ENCODE assay signal across 8 cellular contexts in the genomic region with DNA sequence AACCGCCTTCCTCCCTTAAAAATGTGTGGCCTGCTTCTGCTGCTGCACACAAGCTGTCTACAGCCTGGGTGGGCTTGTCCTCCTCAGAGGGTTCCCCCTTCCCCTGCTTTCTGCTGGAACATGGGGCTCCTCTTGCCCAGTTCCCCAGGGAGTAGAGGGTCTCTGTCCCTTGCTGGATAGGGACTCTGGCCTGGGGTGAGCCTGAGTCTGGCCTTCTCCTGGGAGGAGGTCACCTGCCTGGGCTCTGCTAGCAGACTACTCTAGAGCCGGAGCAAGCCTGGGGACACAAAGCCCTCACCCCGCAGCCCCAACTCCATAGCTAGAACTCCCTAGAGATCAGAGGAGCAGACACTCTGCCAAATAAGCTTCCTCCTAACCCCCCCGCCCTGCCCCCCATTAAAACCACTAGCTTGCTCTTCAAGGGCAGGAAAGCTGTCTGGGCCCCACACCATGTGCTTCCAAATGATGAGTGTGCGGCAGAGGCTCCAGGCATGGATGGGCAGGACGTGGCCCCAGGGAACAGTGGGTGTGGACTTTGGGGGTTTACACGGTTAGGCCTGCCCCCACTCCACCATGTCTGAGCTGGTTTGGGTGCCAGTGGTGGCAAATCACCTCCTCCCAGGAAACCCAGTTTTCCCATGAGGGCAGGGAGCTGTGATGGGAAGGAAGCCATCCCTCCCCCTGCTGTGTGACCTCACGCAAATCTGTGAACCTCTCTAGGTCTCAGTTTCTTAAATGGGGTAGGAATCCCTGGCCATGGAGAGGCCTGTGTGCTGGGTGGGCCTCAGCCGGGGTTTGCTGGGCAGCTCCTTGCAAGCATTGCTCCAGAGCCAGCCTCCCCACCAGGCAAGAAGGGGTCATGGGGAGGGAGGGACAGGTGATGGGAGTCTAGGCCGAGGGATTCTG. TPM values are rescaled to one million over a fixed set of nuclear protein-coding genes. Genes with fewer than 3 reads are reported as not detected.
A peak's percentile ranks its signal among the peaks of the same experiment; 100 is the strongest.
DNase-seq lines count a peak whose midpoint lies in the region; ATAC-seq and TF ChIP-seq lines count a peak whose summit lies in the region.

No MANE protein-coding gene starts in this region.

- intact Hi-C loops in breast epithelium (cut with DNase I; ENCODE audit: low total_unique reads), result no loop called here

- H3K36me3 ChIP-seq in DND-41 (ENCODE audit: insufficient read depth, low read length) (peaks cover 4% of the 10 kb centered on the region), breast epithelium (no peaks in the 10 kb centered on the region), osteoblast (ENCODE audit: insufficient read depth, low read length) (peaks cover 20% of the 10 kb centered on the region)

- peak; percentile 36 for ATAC-seq in DND-41 (ENCODE audit: insufficient read depth, low read depth)
- ATAC-seq in HG02678 (IDR thresholded peaks at IDR 0.05; ENCODE audit: unreplicated experiment), result no peak

- H3K27me3 ChIP-seq in DND-41 (ENCODE audit: insufficient read depth, low read length, poor library complexity) (no peaks in the 10 kb centered on the region), breast epithelium (no peaks in the 10 kb centered on the region), osteoblast (ENCODE audit: insufficient read depth, low read length) (no peaks in the 10 kb centered on the region)

- TF ChIP-seq CTCF in DND-41 (IDR thresholded peaks at IDR 0.05; ENCODE audit: borderline replicate concordance, extremely low read depth, low read length, poor library complexity, severe bottlenecking) (no peak), breast epithelium (IDR thresholded peaks at IDR 0.05) (no peak), osteoblast (IDR thresholded peaks at IDR 0.05; ENCODE audit: extremely low read depth, low read depth, low read length) (no peak)

- no peak overlapping the region for H3K9ac ChIP-seq in DND-41 (ENCODE audit: low read depth, low read length)

- no peak overlapping the region for H2AFZ ChIP-seq in DND-41 (ENCODE audit: low read depth, low read length)
- peak overlapping the region; percentile 43 for H2AFZ ChIP-seq in osteoblast (ENCODE audit: low read length)

- H3K9me3 ChIP-seq in DND-41 (ENCODE audit: insufficient read depth, low read length, severe bottlenecking) (no peaks in the 10 kb centered on the region), breast epithelium (no peaks in the 10 kb centered on the region), osteoblast (ENCODE audit: low read depth, low read length) (no peaks in the 10 kb centered on the region)

- H3K27ac ChIP-seq in DND-41 (ENCODE audit: low read length), result no peak overlapping the region
- H3K27ac ChIP-seq in breast epithelium, result peak overlapping the region; percentile 77 to 92
- H3K27ac ChIP-seq in osteoblast (ENCODE audit: low read depth, low read length), result peak overlapping the region; percentile 98

- no peak for TF ChIP-seq POLR2A in breast epithelium (IDR thresholded peaks at IDR 0.05)

- H3K4me3 ChIP-seq in DND-41 (ENCODE audit: low read depth in 1 of 2, low read length in 2 of 2) (no peak overlapping the region), breast epithelium (no peak overlapping the region), osteoblast (ENCODE audit: insufficient read depth, low read length) (peak overlapping the region; percentile 35)

- DNase-seq in DND-41, result peak; percentile 50
- peak; percentile 82 for DNase-seq in LHCN-M2 (ENCODE audit: low read depth)
- no peak for DNase-seq in breast epithelium (ENCODE audit: low spot score in 2 of 2)
- DNase-seq in osteoblast (ENCODE audit: insufficient read length, low spot score, missing footprints), result peak; percentile 96
- DNase-seq in nucleus accumbens (lab: John Stamatoyannopoulos, UW), result no peak
- no peak for DNase-seq in D341Med (ENCODE audit: low spot score)
- no peak for DNase-seq in SK-N-DZ (ENCODE audit: low spot score)

- H3K4me2 ChIP-seq in DND-41 (ENCODE audit: insufficient read depth, low read length), result no peak overlapping the region
- H3K4me2 ChIP-seq in osteoblast (ENCODE audit: insufficient read depth, low read length), result peak overlapping the region; percentile 50

- H3K4me1 ChIP-seq in DND-41 (ENCODE audit: insufficient read depth, low read length), result peaks cover 13% of the 10 kb centered on the region
- H3K4me1 ChIP-seq in breast epithelium, result peaks cover 13 to 15% of the 10 kb centered on the region in 2 donors
- peaks cover 39% of the 10 kb centered on the region for H3K4me1 ChIP-seq in osteoblast (ENCODE audit: insufficient read depth, low read length)

- H3K79me2 ChIP-seq in DND-41 (ENCODE audit: insufficient read depth, low read length) (no peaks in the 10 kb centered on the region), osteoblast (ENCODE audit: insufficient read depth, low read length) (peaks cover 31% of the 10 kb centered on the region)

- H4K20me1 ChIP-seq in DND-41 (ENCODE audit: insufficient read depth, low read length), result peaks cover 35% of the 10 kb centered on the region
- peaks cover 9% of the 10 kb centered on the region for H4K20me1 ChIP-seq in osteoblast (ENCODE audit: insufficient read depth, low read length)

RNA-seq across cellular contexts. Expression of a gene that starts 10.1 kb away (rescaled TPM):
- total RNA-seq in LHCN-M2 (2014; rRNA removed) (0.19 and 0.40 TPM in 2 replicates), breast epithelium (1 to 10 TPM; 2.1 to 8.0 (median 6.6) TPM), osteoblast (2.9 and 3.3 TPM in 2 replicates)
- 1.5 TPM for polyA plus RNA-seq in LHCN-M2 (2012)
- polyA plus RNA-seq in SK-N-DZ (2014; cell fraction: cytosol; rRNA removed), result 5.0 and 5.5 TPM in 2 replicates
- polyA plus RNA-seq in SK-N-DZ (2014; cell fraction: nucleus; rRNA removed), result 9.4 and 10.4 TPM in 2 replicates

RNA-seq across cellular contexts. Expression of a gene that starts 52.2 kb away (rescaled TPM):
- total RNA-seq in LHCN-M2 (2014; rRNA removed) (358 and 428 TPM in 2 replicates), breast epithelium (100 to 1,000 TPM; 158 to 291 (median 259) TPM), osteoblast (123 and 145 TPM in 2 replicates)
- 798 TPM for polyA plus RNA-seq in LHCN-M2 (2012)
- polyA plus RNA-seq in SK-N-DZ (2014; cell fraction: cytosol; rRNA removed), result 635 and 699 TPM in 2 replicates
- polyA plus RNA-seq in SK-N-DZ (2014; cell fraction: nucleus; rRNA removed), result 270 and 380 TPM in 2 replicates

Comparison
In these comparisons a context has a peak if more than half of its experiments do, and no peak if none do; other contexts are left out.
1. DNase-seq: peak in DND-41 (single experiment), LHCN-M2 (single experiment) and osteoblast (single experiment); none in breast epithelium (0 of 2), nucleus accumbens (0 of 56), D341Med (single experiment) and SK-N-DZ (single experiment).